ENCODE assay signal across 11 cellular contexts in the genomic region with DNA sequence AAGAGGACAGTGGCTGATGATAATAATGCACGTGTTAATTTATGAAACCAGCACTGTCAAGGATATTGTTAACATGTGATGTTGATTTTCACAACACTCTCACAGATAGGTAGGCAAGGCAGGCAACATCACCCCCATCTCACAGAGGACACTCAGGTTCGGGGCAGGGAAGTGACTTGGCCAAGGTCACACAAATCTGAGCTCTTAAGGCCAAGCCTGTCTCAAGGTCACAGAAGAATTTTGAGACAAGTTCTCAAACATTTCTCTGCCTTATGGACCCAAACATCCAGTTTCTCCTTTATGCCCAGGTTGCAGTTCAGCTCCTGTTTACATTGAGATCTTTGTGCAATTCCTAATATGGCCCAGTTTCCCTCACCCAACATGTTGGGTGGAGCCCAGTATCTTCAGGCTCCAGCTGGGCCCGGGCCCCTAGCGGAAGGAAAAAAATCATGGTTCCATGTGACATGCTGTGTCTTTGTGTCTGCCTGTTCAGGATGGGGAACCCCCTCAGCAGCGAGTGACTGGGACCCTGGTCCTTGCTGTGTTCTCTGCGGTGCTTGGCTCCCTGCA. TPM values are rescaled to one million over a fixed set of nuclear protein-coding genes. Genes with fewer than 3 reads are reported as not detected.
DNase-seq lines count a peak whose midpoint lies in the region; TF ChIP-seq lines count a peak whose summit lies in the region.
"Had no signal": no experiment of that assay in that cellular context is flagged by ENCODE, and none has a peak within 500 bp of the region (broad histone marks: within the 10 kb centered on the region; RNA-seq: fewer than 3 reads in every experiment).

No MANE protein-coding gene starts in this region.

- 35 to 44% methylated on average over 2 to 3 of the region's 6 CpGs for WGBS in esophagus squamous epithelium, 2 donors

- POLR2A ChIA-PET in OCI-LY7 (lab: Charles Lee) = no interaction called here

- BruUV-seq in OCI-LY7 (replicated peaks; lab: Mats Ljungman, UMichigan) = no TSS peak

- no peaks in the 10 kb centered on the region for H4K20me1 ChIP-seq in OCI-LY7 (ENCODE audit: insufficient read depth, low read length)

- TF ChIP-seq CTCF in OCI-LY7 (conservative IDR thresholded peaks at IDR 0.05; ENCODE audit: low read length) = peak; percentile 32; the same call in 1 of the 2 replicates
- TF ChIP-seq CTCF in esophagus squamous epithelium (IDR thresholded peaks at IDR 0.05) = peak in 2 of 6 experiments; percentile 23 to 39

- H3K4me1 ChIP-seq in OCI-LY7 (ENCODE audit: insufficient read depth, low read length, poor library complexity, severe bottlenecking) = peaks cover 41% of the 10 kb centered on the region
- peaks cover 23 to 55% (median 27%) of the 10 kb centered on the region in 3 donors for H3K4me1 ChIP-seq in esophagus squamous epithelium
- peaks cover 15% of the 10 kb centered on the region for H3K4me1 ChIP-seq in rectal smooth muscle tissue (ENCODE audit: control insufficient read depth, insufficient read depth, low read length)

- H3K9ac ChIP-seq in rectal smooth muscle tissue (ENCODE audit: low read length) = peak overlapping the region; percentile 46

- peak; percentile 42 for DNase-seq in SIG-M5 treated with dmso at 0.1 percent for 504 hours (lab: John Stamatoyannopoulos, UW; ENCODE audit: unreplicated experiment)
- DNase-seq in SIG-M5 (lab: John Stamatoyannopoulos, UW) = no peak
- DNase-seq in OCI-LY7 (ENCODE audit: low spot score) = no peak
- DNase-seq in esophagus squamous epithelium (lab: John Stamatoyannopoulos, UW) = no peak
- DNase-seq in inferior parietal cortex (ENCODE audit: extremely low spot score) = no peak
- no peak for DNase-seq in stimulated activated naive CD4-positive, alpha-beta T cell (lab: John Stamatoyannopoulos, UW)
- DNase-seq in NCI-H524 (lab: John Stamatoyannopoulos, UW) = no peak
- DNase-seq: NCI-H510A treated with DMSO at 0.1 percent for 48 hours had no signal

- H3K27ac ChIP-seq in OCI-LY7 (ENCODE audit: low read depth, low read length, poor library complexity, severe bottlenecking) (no peak overlapping the region), esophagus squamous epithelium (peak overlapping the region; percentile 70 to 92 (median 90)), rectal smooth muscle tissue (ENCODE audit: low read depth, low read length) (peak overlapping the region; percentile 94)
- H3K27ac ChIP-seq: VCaP had no signal

- H2AFZ ChIP-seq in OCI-LY7 (ENCODE audit: low read length) = peak overlapping the region; percentile 13; the same call in 1 of the 2 replicates

- H3K9me3 ChIP-seq in OCI-LY7 (ENCODE audit: low read length) = no peaks in the 10 kb centered on the region
- H3K9me3 ChIP-seq in esophagus squamous epithelium = no peaks in the 10 kb centered on the region
- H3K9me3 ChIP-seq: HAP-1 had no signal

- no peaks in the 10 kb centered on the region for H3K36me3 ChIP-seq in OCI-LY7 (ENCODE audit: insufficient read depth, low read length)
- H3K36me3 ChIP-seq in esophagus squamous epithelium = peaks cover 0 to 32% (median 0%) of the 10 kb centered on the region in 3 donors
- peaks cover 8% of the 10 kb centered on the region for H3K36me3 ChIP-seq in rectal smooth muscle tissue (ENCODE audit: control insufficient read depth, insufficient read depth, low read length)
- H3K36me3 ChIP-seq: HAP-1 had no signal

- H3K9me2 ChIP-seq in OCI-LY7 (ENCODE audit: insufficient read depth, low read length) = no peaks in the 10 kb centered on the region

- H3K4me2 ChIP-seq in OCI-LY7 (ENCODE audit: low read length) = no peak overlapping the region; the same call in 1 of the 2 replicates

- no peak for TF ChIP-seq POLR2A in esophagus squamous epithelium (IDR thresholded peaks at IDR 0.05)

- CTCF ChIA-PET in OCI-LY7 (lab: Charles Lee; ENCODE audit: unreplicated experiment) = interaction anchor here (0.5 to 0.6 kb wide), 2 partner anchors 250 to 939 kb away, joined by 3 read pairs; no protein-coding TSS in a partner anchor

- peaks cover 0 to 33% (median 0%) of the 10 kb centered on the region in 4 donors for H3K27me3 ChIP-seq in esophagus squamous epithelium
- H3K27me3 ChIP-seq in rectal smooth muscle tissue (ENCODE audit: control insufficient read depth, insufficient read depth, low read length) = no peaks in the 10 kb centered on the region

- H3K79me2 ChIP-seq in OCI-LY7 (ENCODE audit: insufficient read depth, low read depth, low read length) = no peaks in the 10 kb centered on the region

- no peak overlapping the region for H3K4me3 ChIP-seq in OCI-LY7 (ENCODE audit: low read depth, low read length, poor library complexity, severe bottlenecking)
- H3K4me3 ChIP-seq in esophagus squamous epithelium = peak overlapping the region in 3 of 4 donors; percentile 55 to 73 (median 62)
- peak overlapping the region; percentile 57 for H3K4me3 ChIP-seq in rectal smooth muscle tissue (ENCODE audit: low read length)

- intact Hi-C loops in OCI-LY7 (cut with micrococcal nuclease; ENCODE audit: unreplicated experiment) = no loop called here
- intact Hi-C loops in esophagus squamous epithelium (cut with DNase I) = no loop called here

RNA-seq across cellular contexts. Expression of a gene that starts 1.3 kb away (rescaled TPM):
- 0.49 and 0.63 TPM in 2 replicates for total RNA-seq in OCI-LY7 (2014; rRNA removed; shearing (Covaris generic))
- total RNA-seq in OCI-LY7 (2022) = 0.30 and 0.61 TPM in 2 replicates
- total RNA-seq in esophagus squamous epithelium = 10 to 100 TPM in 1 of 4 donors, 1 to 10 TPM in 2, under 1 TPM in 1; 0.83 to 21.7 (median 2.5) TPM

RNA-seq across cellular contexts. Expression of a gene that starts 11.6 kb away (rescaled TPM):
- 9.8 and 12.8 TPM in 2 replicates for total RNA-seq in OCI-LY7 (2014; rRNA removed; shearing (Covaris generic))
- 6.7 and 11.8 TPM in 2 replicates for total RNA-seq in OCI-LY7 (2022)
- total RNA-seq in esophagus squamous epithelium = 1 to 10 TPM in 3 of 4 donors, under 1 TPM in 1; 0.44 to 3.8 (median 2.3) TPM

RNA-seq across cellular contexts. Expression of a gene that starts 20.6 kb away (rescaled TPM):
- total RNA-seq in OCI-LY7 (2014; rRNA removed; shearing (Covaris generic)) = 0.28 TPM in 1 of 2 replicates, not detected in the other
- total RNA-seq in OCI-LY7 (2022) = 0.32 and 0.65 TPM in 2 replicates
- 100 to 1,000 TPM; 172 to 411 (median 208) TPM for total RNA-seq in esophagus squamous epithelium

RNA-seq across cellular contexts. Expression of a gene that starts 24.6 kb away (rescaled TPM):
- total RNA-seq in OCI-LY7 (2014; rRNA removed; shearing (Covaris generic)) = 491 and 519 TPM in 2 replicates
- total RNA-seq in OCI-LY7 (2022) = 692 and 803 TPM in 2 replicates
- total RNA-seq in esophagus squamous epithelium = 100 to 1,000 TPM; 324 to 543 (median 394) TPM

RNA-seq across cellular contexts. Expression of a gene that starts 30.8 kb away (rescaled TPM):
- total RNA-seq in OCI-LY7 (2014; rRNA removed; shearing (Covaris generic)) = 71.7 and 84.6 TPM in 2 replicates
- total RNA-seq in OCI-LY7 (2022) (96.8 and 97.3 TPM in 2 replicates), esophagus squamous epithelium (10 to 100 TPM; 14.9 to 21.8 (median 16.6) TPM)

Comparison
In these comparisons a context has a peak if more than half of its experiments do, and no peak if none do; other contexts are left out.
1. RNA of a gene that starts 20.6 kb away (total RNA-seq): 172 to 411 TPM in esophagus squamous epithelium; 0.28 to 0.65 TPM in OCI-LY7; every median in the first group is over 100 times any median in the second.